16 cellular contexts compared by ENCODE assay signal in the genomic region with DNA sequence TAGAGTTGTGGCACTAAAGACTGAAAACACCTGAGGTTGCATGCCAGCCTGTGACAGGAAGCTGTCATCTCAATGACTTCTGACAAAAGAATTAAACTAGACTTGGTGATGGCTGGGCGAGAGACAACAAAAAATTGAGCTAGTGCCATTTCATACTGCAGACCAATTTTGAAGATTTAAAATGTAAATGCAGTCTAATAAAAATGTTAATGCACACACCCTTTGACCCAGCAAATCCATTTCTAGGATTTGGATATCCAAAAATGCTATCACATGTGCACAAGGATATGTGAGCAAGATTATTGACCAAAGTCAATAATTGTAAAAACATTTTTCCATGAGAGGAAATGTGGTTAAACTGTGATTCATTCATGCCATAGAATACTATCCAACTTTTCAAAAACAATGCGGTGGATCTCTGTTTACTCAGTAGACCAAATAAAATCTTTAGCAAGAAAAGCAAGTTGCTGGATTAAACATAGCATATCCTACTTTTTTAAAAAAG. TPM values are rescaled to one million over a fixed set of nuclear protein-coding genes. Genes with fewer than 3 reads are reported as not detected.
A peak's percentile ranks its signal among the peaks of the same experiment; 100 is the strongest.
DNase-seq lines count a peak whose midpoint lies in the region; ATAC-seq, FAIRE-seq and TF ChIP-seq lines count a peak whose summit lies in the region.
"Had no signal": no experiment of that assay in that cellular context is flagged by ENCODE, and none has a peak within 500 bp of the region (broad histone marks: within the 10 kb centered on the region; RNA-seq: fewer than 3 reads in every experiment).

No MANE protein-coding gene starts in this region.

- no peaks in the 10 kb centered on the region for H3K9me1 ChIP-seq in endothelial cell of umbilical vein (replicated peaks; ENCODE audit: control insufficient read depth, extremely low read depth, insufficient read depth, low read length)

- ATAC-seq in Panc1 (peak; percentile 74), HG03571 (IDR thresholded peaks at IDR 0.05; ENCODE audit: unreplicated experiment) (no peak)

- no peak overlapping the region for H3K9ac ChIP-seq in endothelial cell of umbilical vein (replicated peaks; ENCODE audit: extremely low read depth, insufficient read depth, low read length)

- H3K27me3 ChIP-seq in Panc1 (ENCODE audit: control insufficient read depth, insufficient read depth, low read length) = no peaks in the 10 kb centered on the region
- no peaks in the 10 kb centered on the region for H3K27me3 ChIP-seq in endothelial cell of umbilical vein (ENCODE audit: control insufficient read depth in 2 of 2, insufficient read depth in 2 of 2, low read length in 2 of 2)
- H3K27me3 ChIP-seq in osteoblast (ENCODE audit: insufficient read depth, low read length) = no peaks in the 10 kb centered on the region
- H3K27me3 ChIP-seq in hepatocyte = no peaks in the 10 kb centered on the region
- H3K27me3 ChIP-seq: tibial nerve had no signal

- H3K4me3 ChIP-seq in Panc1 (ENCODE audit: low read depth in 2 of 2, low read length in 2 of 2) (no peak overlapping the region), endothelial cell of umbilical vein (replicated peaks in 1 of 3; ENCODE audit: insufficient read depth in 1 of 3, low read depth in 1 of 3, low read length in 3 of 3) (no peak overlapping the region), osteoblast (ENCODE audit: insufficient read depth, low read length) (no peak overlapping the region), hepatocyte (no peak overlapping the region)
- H3K4me3 ChIP-seq: tibial nerve had no signal

- BruUV-seq in Panc1 (replicated peaks; lab: Mats Ljungman, UMichigan) (no TSS peak), endothelial cell of umbilical vein (replicated peaks; lab: Mats Ljungman, UMichigan) (no TSS peak)

- TF ChIP-seq CTCF in Panc1 (IDR thresholded peaks at IDR 0.05) (no peak), endothelial cell of umbilical vein (IDR thresholded peaks at IDR 0.05; ENCODE audit: extremely low read depth in 1 of 2, insufficient read depth in 1 of 2, low read depth in 1 of 2, low read length in 2 of 2) (no peak), osteoblast (IDR thresholded peaks at IDR 0.05; ENCODE audit: extremely low read depth, low read depth, low read length) (no peak), hepatocyte (IDR thresholded peaks at IDR 0.05; ENCODE audit: poor library complexity) (no peak)

- DNase-seq in GM03348 (ENCODE audit: low spot score) (peak; percentile 54), Panc1 (ENCODE audit: low read depth, low spot score) (peak; percentile 68), endothelial cell of umbilical vein (ENCODE audit: low read depth, low spot score) (peak; percentile 51), osteoblast (ENCODE audit: insufficient read length, low spot score, missing footprints) (peak; percentile 65), hepatocyte (ENCODE audit: low spot score) (no peak), OCI-M1 (lab: John Stamatoyannopoulos, UW) (no peak)
- DNase-seq: activated B cell treated with CpG ODN at 0.5 μM for 24 hours; DMS153; glutamatergic neuron; H7; NCI-H1436 treated with DMSO at 0.1 percent for 48 hours; SIG-M5; stimulated activated naive CD4-positive, alpha-beta T cell had no signal

- no peak for FAIRE-seq in endothelial cell of umbilical vein (lab: Jason Lieb, UNC)
- FAIRE-seq: islet of Langerhans had no signal

- no peaks in the 10 kb centered on the region for H3K9me2 ChIP-seq in hepatocyte (replicated peaks; ENCODE audit: insufficient read depth)

- no peak overlapping the region for H3K4me2 ChIP-seq in endothelial cell of umbilical vein (ENCODE audit: insufficient read depth, low read length)
- peak overlapping the region; percentile 14 for H3K4me2 ChIP-seq in osteoblast (ENCODE audit: insufficient read depth, low read length)
- H3K4me2 ChIP-seq in hepatocyte = no peak overlapping the region

- WGBS in hepatocyte (ENCODE audit: low lambda C conversion rate, missing lambda C conversion rate) = 88% methylated on average over 2 of the region's 2 CpGs

- dilution Hi-C loops in endothelial cell of umbilical vein (cut with MboI; ENCODE audit: extremely low pct_ligation_motif_present, low sequenced_read_pairs) = no loop called here

- H2AFZ ChIP-seq in endothelial cell of umbilical vein (ENCODE audit: low read depth, low read length) = no peak overlapping the region
- no peak overlapping the region for H2AFZ ChIP-seq in osteoblast (ENCODE audit: low read length)
- no peak overlapping the region for H2AFZ ChIP-seq in hepatocyte

- no peaks in the 10 kb centered on the region for H3K9me3 ChIP-seq in Panc1 (ENCODE audit: control insufficient read depth, insufficient read depth, low read depth, low read length)
- H3K9me3 ChIP-seq in endothelial cell of umbilical vein (replicated peaks; ENCODE audit: control insufficient read depth, insufficient read depth, low read length) = no peaks in the 10 kb centered on the region
- no peaks in the 10 kb centered on the region for H3K9me3 ChIP-seq in osteoblast (ENCODE audit: low read depth, low read length)
- no peaks in the 10 kb centered on the region for H3K9me3 ChIP-seq in hepatocyte (ENCODE audit: low read depth)
- H3K9me3 ChIP-seq: tibial nerve had no signal

- POLR2A ChIA-PET in Panc1 (lab: Charles Lee) = interaction anchor here (0.6 kb wide), 1 partner anchor 50 kb away, joined by 8 read pairs; no protein-coding TSS in a partner anchor
- POLR2A ChIA-PET in endothelial cell of umbilical vein (lab: Charles Lee) = no interaction called here

- H3K36me3 ChIP-seq in Panc1 (ENCODE audit: control insufficient read depth, insufficient read depth, low read length) (peaks cover 3% of the 10 kb centered on the region; the same call in 1 of the 2 replicates), endothelial cell of umbilical vein (ENCODE audit: control insufficient read depth in 2 of 2, extremely low read depth in 1 of 2, insufficient read depth in 2 of 2, low read length in 2 of 2) (no peaks in the 10 kb centered on the region), osteoblast (ENCODE audit: insufficient read depth, low read length) (no peaks in the 10 kb centered on the region), hepatocyte (replicated peaks; ENCODE audit: insufficient read depth, low read depth) (no peaks in the 10 kb centered on the region)
- H3K36me3 ChIP-seq: tibial nerve had no signal

- no peak for TF ChIP-seq POLR2A in endothelial cell of umbilical vein (IDR thresholded peaks at IDR 0.05; ENCODE audit: low read depth, low read length)

- CTCF ChIA-PET in Panc1 (lab: Charles Lee) (no interaction called here), endothelial cell of umbilical vein (lab: Charles Lee) (interaction anchor here (1.1 to 1.7 kb wide), 7 partner anchors 17 to 232 kb away, joined by 3 to 6 read pairs (median 3); no protein-coding TSS in a partner anchor)

- H4K20me1 ChIP-seq in endothelial cell of umbilical vein (replicated peaks; ENCODE audit: control insufficient read depth, extremely low read depth, insufficient read depth, low read length) (no peaks in the 10 kb centered on the region), osteoblast (ENCODE audit: insufficient read depth, low read length) (no peaks in the 10 kb centered on the region), hepatocyte (ENCODE audit: insufficient read depth, poor library complexity, severe bottlenecking) (no peaks in the 10 kb centered on the region)

- in situ Hi-C loops in Panc1 (cut with HindIII; ENCODE audit: low pct_unique_long_range_greater_than_20kb, low sequenced_read_pairs) = no loop called here

- H3K79me2 ChIP-seq in endothelial cell of umbilical vein (ENCODE audit: control insufficient read depth, insufficient read depth, low read length) (peaks cover 2% of the 10 kb centered on the region), osteoblast (ENCODE audit: insufficient read depth, low read length) (peaks cover 19% of the 10 kb centered on the region), hepatocyte (peaks cover 41% of the 10 kb centered on the region)

- no peak overlapping the region for H3K27ac ChIP-seq in Panc1 (ENCODE audit: low read length)
- H3K27ac ChIP-seq in endothelial cell of umbilical vein (ENCODE audit: insufficient read depth, low read depth, low read length) = no peak overlapping the region
- no peak overlapping the region for H3K27ac ChIP-seq in osteoblast (ENCODE audit: low read depth, low read length)
- no peak overlapping the region for H3K27ac ChIP-seq in hepatocyte
- H3K27ac ChIP-seq: tibial nerve had no signal

- intact Hi-C loops in Panc1 (cut with micrococcal nuclease; ENCODE audit: unreplicated experiment) = no loop called here
- intact Hi-C loops in endothelial cell of umbilical vein (cut with micrococcal nuclease) = no loop called here

- H3K4me1 ChIP-seq in Panc1 (ENCODE audit: control insufficient read depth, insufficient read depth, low read length) = peaks cover 23% of the 10 kb centered on the region
- H3K4me1 ChIP-seq in endothelial cell of umbilical vein (ENCODE audit: control insufficient read depth, extremely low read depth, insufficient read depth, low read length) = peaks cover 15% of the 10 kb centered on the region
- H3K4me1 ChIP-seq in osteoblast (ENCODE audit: insufficient read depth, low read length) = peaks cover 22% of the 10 kb centered on the region
- H3K4me1 ChIP-seq in hepatocyte (ENCODE audit: insufficient read depth) = peaks cover 5% of the 10 kb centered on the region

RNA-seq across cellular contexts. Expression of a gene that starts 5.6 kb away (rescaled TPM):
- 3.9 TPM for total RNA-seq in Panc1 (2021; ENCODE audit: unreplicated experiment)
- polyA plus RNA-seq in Panc1 (2012; ENCODE audit: insufficient read length) = 3.7 TPM
- total RNA-seq in endothelial cell of umbilical vein = 0.53 and 1.1 TPM in 2 replicates
- 0.92 and 1.2 TPM in 2 replicates for polyA plus RNA-seq in endothelial cell of umbilical vein
- 1.4 and 1.5 TPM in 2 replicates for polyA plus RNA-seq in endothelial cell of umbilical vein (2011; cell fraction: cytosol; rRNA removed)
- 1.2 and 1.6 TPM in 2 replicates for polyA plus RNA-seq in endothelial cell of umbilical vein (2011; cell fraction: nucleus; rRNA removed)
- 0.99 and 2.6 TPM in 2 replicates for polyA plus RNA-seq in endothelial cell of umbilical vein (2012)
- 1.3 and 2.8 TPM in 2 replicates for polyA minus RNA-seq in endothelial cell of umbilical vein
- polyA minus RNA-seq in endothelial cell of umbilical vein (2011; cell fraction: cytosol; rRNA and poly(A)+ RNA removed) = 0.41 TPM
- polyA minus RNA-seq in endothelial cell of umbilical vein (2011; cell fraction: nucleus; rRNA and poly(A)+ RNA removed) = 0.87 and 1.4 TPM in 2 replicates
- 6.9 and 7.7 TPM in 2 replicates for total RNA-seq in osteoblast
- 2.8 and 6.1 TPM in 2 replicates for total RNA-seq in hepatocyte
- polyA plus RNA-seq in hepatocyte = 2.6 and 3.8 TPM in 2 replicates

RNA-seq across cellular contexts. Expression of a gene that starts 6.1 kb away (rescaled TPM):
- total RNA-seq in Panc1 (2021; ENCODE audit: unreplicated experiment) (368 TPM), endothelial cell of umbilical vein (256 and 278 TPM in 2 replicates), osteoblast (207 and 249 TPM in 2 replicates), hepatocyte (130 and 136 TPM in 2 replicates)
- polyA plus RNA-seq in Panc1 (2012; ENCODE audit: insufficient read length) = 119 TPM
- polyA plus RNA-seq in endothelial cell of umbilical vein (37.8 and 53.8 TPM in 2 replicates), hepatocyte (33.8 and 40.7 TPM in 2 replicates)
- 45.7 and 48.6 TPM in 2 replicates for polyA plus RNA-seq in endothelial cell of umbilical vein (2011; cell fraction: cytosol; rRNA removed)
- polyA plus RNA-seq in endothelial cell of umbilical vein (2011; cell fraction: nucleus; rRNA removed) = 174 and 230 TPM in 2 replicates
- polyA plus RNA-seq in endothelial cell of umbilical vein (2012) = 167 and 175 TPM in 2 replicates
- 400 and 426 TPM in 2 replicates for polyA minus RNA-seq in endothelial cell of umbilical vein
- polyA minus RNA-seq in endothelial cell of umbilical vein (2011; cell fraction: cytosol; rRNA and poly(A)+ RNA removed) = 109 TPM
- 362 and 539 TPM in 2 replicates for polyA minus RNA-seq in endothelial cell of umbilical vein (2011; cell fraction: nucleus; rRNA and poly(A)+ RNA removed)

Comparison
In these comparisons a context has a peak if more than half of its experiments do, and no peak if none do; other contexts are left out.
1. DNase-seq: peak in GM03348 (single experiment), Panc1 (single experiment), endothelial cell of umbilical vein (single experiment) and osteoblast (single experiment); none in hepatocyte (single experiment) and OCI-M1 (single experiment).